Comparison of ENCODE assay signal across 1 cellular context in the genomic region with DNA sequence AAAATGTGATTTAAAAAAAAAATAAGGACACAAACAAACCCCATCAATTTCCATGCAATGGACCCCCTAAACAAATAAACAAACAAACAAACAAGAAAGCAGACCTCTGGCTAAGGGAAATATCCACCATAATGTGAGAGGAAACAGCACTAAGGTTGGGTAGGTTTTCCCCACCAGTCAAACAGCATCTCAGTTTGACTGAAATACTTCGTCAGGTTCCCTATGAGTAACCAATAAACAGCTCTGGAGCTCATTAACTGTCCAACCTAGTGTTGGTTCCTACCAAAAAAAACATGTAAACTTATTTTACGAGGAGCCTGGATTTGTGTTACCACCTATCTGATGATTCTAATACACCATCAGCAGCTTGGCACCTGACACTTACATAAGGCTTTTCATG.
TF ChIP-seq lines count a peak whose summit lies in the region.

No MANE protein-coding gene starts in this region.

TF ChIP-seq in GM12878, 131 proteins besides CTCF, POLR2A, EP300 and RAD21:
- no peak for TF ChIP-seq RELA (IDR thresholded peaks at IDR 0.05; ENCODE audit: borderline replicate concordance, partially characterized antibody)
- peak; percentile 24; the same call in 1 of the 2 replicates for TF ChIP-seq JUNB (IDR thresholded peaks at IDR 0.05)
TF ChIP-seq in GM12878: peak in this region for 1.
